In the genomic region with DNA sequence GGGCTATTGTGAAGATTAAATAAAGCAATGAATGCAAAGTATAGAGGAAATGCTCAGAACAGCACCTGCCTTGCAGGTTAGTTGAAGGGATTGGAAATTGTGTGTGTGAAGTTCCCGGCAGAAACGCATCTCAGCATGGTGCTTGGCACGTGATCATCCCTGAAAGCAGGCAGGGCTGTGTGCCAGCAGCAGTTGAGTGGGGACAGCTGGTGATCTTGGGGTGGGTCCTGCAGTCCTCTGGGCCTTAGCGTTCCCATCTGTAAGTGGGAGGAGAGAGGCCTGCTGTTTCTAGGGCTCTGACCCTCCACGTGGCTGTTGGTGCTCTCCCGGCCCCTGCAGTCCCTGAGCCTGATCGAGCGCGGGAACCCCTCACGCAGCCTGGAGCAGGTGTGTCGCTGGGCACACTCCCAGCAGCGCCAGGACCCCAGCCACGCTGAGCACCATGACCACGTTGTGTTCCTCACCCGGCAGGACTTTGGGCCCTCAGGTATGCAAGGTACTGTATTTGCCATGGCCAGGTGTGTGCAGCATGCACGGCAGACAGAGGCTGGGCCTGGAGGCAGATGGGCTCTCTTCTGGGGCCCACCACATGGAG, we compare ENCODE assay signal across 15 cellular contexts. TPM values are rescaled to one million over a fixed set of nuclear protein-coding genes. Genes with fewer than 3 reads are reported as not detected.
DNase-seq lines count a peak whose midpoint lies in the region; ATAC-seq and TF ChIP-seq lines count a peak whose summit lies in the region.
"Had no signal": no experiment of that assay in that cellular context is flagged by ENCODE, and none has a peak within 500 bp of the region (broad histone marks: within the 10 kb centered on the region; RNA-seq: fewer than 3 reads in every experiment).

No MANE protein-coding gene starts in this region.

- H3K27ac ChIP-seq in gastroesophageal sphincter, result no peak overlapping the region
- H3K27ac ChIP-seq: dorsolateral prefrontal cortex had no signal

- no peak overlapping the region for H3K4me3 Mint-ChIP-seq in activated CD8-positive, alpha-beta T cell treated with anti-CD3 and anti-CD28 coated beads for 36 hours
- H3K4me3 Mint-ChIP-seq: activated T-cell treated with anti-CD3 and anti-CD28 coated beads, Interleukin-2, amount 50 U/mL, for 72 hours had no signal

- no peak for TF ChIP-seq EP300 in gastroesophageal sphincter (IDR thresholded peaks at IDR 0.05)

- H3K4me3 ChIP-seq in fibroblast of villous mesenchyme (ENCODE audit: low read depth, low read length) (no peak overlapping the region), gastroesophageal sphincter (no peak overlapping the region)
- H3K4me3 ChIP-seq: dorsolateral prefrontal cortex had no signal

- DNase-seq in DMS153 (lab: John Stamatoyannopoulos, UW), result peak; percentile 88
- DNase-seq in NCI-H1436 treated with DMSO at 0.1 percent for 48 hours (lab: John Stamatoyannopoulos, UW), result peak; percentile 46
- peak; percentile 91 for DNase-seq in NCI-H510A treated with DMSO at 0.1 percent for 48 hours (lab: John Stamatoyannopoulos, UW)
- peak; percentile 45 for DNase-seq in fibroblast of villous mesenchyme (ENCODE audit: low read depth)
- no peak for DNase-seq in activated CD8-positive, alpha-beta T cell treated with anti-CD3 and anti-CD28 coated beads for 36 hours
- DNase-seq in LoVo (ENCODE audit: low spot score), result no peak
- DNase-seq: activated CD4-positive, CD25-positive, alpha-beta regulatory T cell treated with anti-CD3 and anti-CD28 coated beads, Interleukin-2, amount 50 U/mL, for 72 hours; activated T-cell treated with anti-CD3 and anti-CD28 coated beads, Interleukin-2, amount 50 U/mL, for 72 hours; foreskin fibroblast; stimulated activated CD4-positive, alpha-beta T cell treated with anti-CD3 and anti-CD28 coated beads, Interleukin-4, amount 100 ng/mL, for 1 hour; stimulated activated naive CD4-positive, alpha-beta T cell treated with Interleukin-2 at 50 U/mL for 16 hours had no signal

- TF ChIP-seq POLR2A in gastroesophageal sphincter (IDR thresholded peaks at IDR 0.05), result no peak

- H3K4me1 ChIP-seq in gastroesophageal sphincter, result peaks cover 0 to 6% (median 0%) of the 10 kb centered on the region in 3 donors

- no peaks in the 10 kb centered on the region for H3K36me3 Mint-ChIP-seq in activated CD8-positive, alpha-beta T cell treated with anti-CD3 and anti-CD28 coated beads for 36 hours (ENCODE audit: low read depth)

- intact Hi-C loops in activated CD8-positive, alpha-beta T cell treated with anti-CD3 and anti-CD28 coated beads for 36 hours (cut with micrococcal nuclease), result no loop called here

- no peaks in the 10 kb centered on the region for H3K9me3 Mint-ChIP-seq in activated CD8-positive, alpha-beta T cell treated with anti-CD3 and anti-CD28 coated beads for 36 hours
- H3K9me3 Mint-ChIP-seq: activated T-cell treated with anti-CD3 and anti-CD28 coated beads, Interleukin-2, amount 50 U/mL, for 72 hours had no signal

- no peak for TF ChIP-seq CTCF in fibroblast of villous mesenchyme (IDR thresholded peaks at IDR 0.05; ENCODE audit: insufficient read depth, low read depth, low read length)
- no peak for TF ChIP-seq CTCF in activated CD8-positive, alpha-beta T cell treated with anti-CD3 and anti-CD28 coated beads for 36 hours (IDR thresholded peaks at IDR 0.05)
- no peak for TF ChIP-seq CTCF in gastroesophageal sphincter (IDR thresholded peaks at IDR 0.05)

- no peaks in the 10 kb centered on the region for H3K36me3 ChIP-seq in gastroesophageal sphincter

- no peak overlapping the region for H3K27ac Mint-ChIP-seq in activated CD8-positive, alpha-beta T cell treated with anti-CD3 and anti-CD28 coated beads for 36 hours
- H3K27ac Mint-ChIP-seq: activated T-cell treated with anti-CD3 and anti-CD28 coated beads, Interleukin-2, amount 50 U/mL, for 72 hours had no signal

- no peaks in the 10 kb centered on the region for H3K9me3 ChIP-seq in gastroesophageal sphincter

- CTCF ChIA-PET in activated CD8-positive, alpha-beta T cell treated with anti-CD3 and anti-CD28 coated beads for 36 hours (lab: Charles Lee), result no interaction called here

- POLR2A ChIA-PET in activated CD8-positive, alpha-beta T cell treated with anti-CD3 and anti-CD28 coated beads for 36 hours (lab: Charles Lee), result interaction anchor here (0.6 kb wide), 1 partner anchor 30 kb away, joined by 3 read pairs; no protein-coding TSS in a partner anchor

- no peaks in the 10 kb centered on the region for H3K27me3 ChIP-seq in gastroesophageal sphincter
- H3K27me3 ChIP-seq: dorsolateral prefrontal cortex had no signal

- no peaks in the 10 kb centered on the region for H3K4me1 Mint-ChIP-seq in activated CD8-positive, alpha-beta T cell treated with anti-CD3 and anti-CD28 coated beads for 36 hours (ENCODE audit: low read depth)

- ATAC-seq in GM18870 (IDR thresholded peaks at IDR 0.05; ENCODE audit: unreplicated experiment) (no peak), gastroesophageal sphincter (no peak)
- no peak for ATAC-seq in activated CD8-positive, alpha-beta T cell treated with anti-CD3 and anti-CD28 coated beads for 36 hours
- ATAC-seq: activated T-cell treated with anti-CD3 and anti-CD28 coated beads, Interleukin-2, amount 50 U/mL, for 72 hours had no signal

- no peaks in the 10 kb centered on the region for H3K27me3 Mint-ChIP-seq in activated CD8-positive, alpha-beta T cell treated with anti-CD3 and anti-CD28 coated beads for 36 hours

- 18 to 51% methylated on average over 3 to 9 of the region's 16 CpGs for WGBS in gastroesophageal sphincter (ENCODE audit: low coverage in 1 of 2), 2 donors

RNA-seq across cellular contexts. Expression of a gene that starts 55.3 kb away (rescaled TPM):
- not detected in 2 replicates for total RNA-seq in fibroblast of villous mesenchyme
- total RNA-seq in activated CD8-positive, alpha-beta T cell treated with anti-CD3 and anti-CD28 coated beads for 36 hours, result not detected
- not detected for total RNA-seq in gastroesophageal sphincter
- total RNA-seq: activated T-cell treated with anti-CD3 and anti-CD28 coated beads, Interleukin-2, amount 50 U/mL, for 72 hours; dorsolateral prefrontal cortex; OCI-LY7 had no signal

RNA-seq across cellular contexts. Expression of a gene that starts 57.6 kb away (rescaled TPM):
- total RNA-seq in fibroblast of villous mesenchyme, result 0.86 and 1.6 TPM in 2 replicates
- total RNA-seq in activated CD8-positive, alpha-beta T cell treated with anti-CD3 and anti-CD28 coated beads for 36 hours, result under 1 TPM; 0.16 to 0.25 TPM
- total RNA-seq in gastroesophageal sphincter, result under 1 TPM in 2 of 4 donors, not detected in 2; 0.04 to 0.27 TPM

Comparison
In these comparisons a context has a peak if more than half of its experiments do, and no peak if none do; other contexts are left out.
1. DNase-seq: peak in DMS153 (single experiment), NCI-H1436 treated with DMSO at 0.1 percent for 48 hours (single experiment), NCI-H510A treated with DMSO at 0.1 percent for 48 hours (single experiment) and fibroblast of villous mesenchyme (single experiment); none in activated CD8-positive, alpha-beta T cell treated with anti-CD3 and anti-CD28 coated beads for 36 hours (single experiment) and LoVo (single experiment).